9 cellular contexts compared by ENCODE assay signal in genomic region chr13:23159587-23160240, GRCh38. TPM values are rescaled to one million over a fixed set of nuclear protein-coding genes. Genes with fewer than 3 reads are reported as not detected.
DNase-seq lines count a peak whose midpoint lies in the region; ATAC-seq and TF ChIP-seq lines count a peak whose summit lies in the region.
"Had no signal": no experiment of that assay in that cellular context is flagged by ENCODE, and none has a peak within 500 bp of the region (broad histone marks: within the 10 kb centered on the region; RNA-seq: fewer than 3 reads in every experiment).

No MANE protein-coding gene starts in this region.

- DNase-seq in AG20443 (ENCODE audit: low spot score) (peak; percentile 40), MG63 (peak; percentile 69), foreskin keratinocyte (peak in 1 of 2 donors; percentile 17), osteoblast (ENCODE audit: insufficient read length, low spot score, missing footprints) (no peak), SW 1271 (lab: John Stamatoyannopoulos, UW) (no peak), NCI-H128 (lab: John Stamatoyannopoulos, UW; ENCODE audit: unreplicated experiment) (no peak), uterus (no peak)
- DNase-seq: left colon had no signal

- peak overlapping the region; percentile 58 for H3K4me2 ChIP-seq in osteoblast (ENCODE audit: insufficient read depth, low read length)

- H3K27ac ChIP-seq in foreskin keratinocyte (no peak overlapping the region), osteoblast (ENCODE audit: low read depth, low read length) (no peak overlapping the region), uterus (no peak overlapping the region)

- H3K36me3 ChIP-seq in MG63 (peaks cover 2% of the 10 kb centered on the region; the same call in 1 of the 2 replicates), osteoblast (ENCODE audit: insufficient read depth, low read length) (no peaks in the 10 kb centered on the region), uterus (no peaks in the 10 kb centered on the region)

- peak overlapping the region; percentile 61 for H3K4me3 ChIP-seq in MG63
- peak overlapping the region; percentile 45 for H3K4me3 ChIP-seq in osteoblast (ENCODE audit: insufficient read depth, low read length)
- H3K4me3 ChIP-seq in uterus, result peak overlapping the region in 1 of 2 donors; percentile 9

- H3K9me3 ChIP-seq in MG63, result no peaks in the 10 kb centered on the region; the same call in 1 of the 2 replicates
- no peaks in the 10 kb centered on the region for H3K9me3 ChIP-seq in osteoblast (ENCODE audit: low read depth, low read length)
- no peaks in the 10 kb centered on the region for H3K9me3 ChIP-seq in uterus

- peak overlapping the region; percentile 15 for H2AFZ ChIP-seq in osteoblast (ENCODE audit: low read length)

- no peaks in the 10 kb centered on the region for H3K4me1 ChIP-seq in foreskin keratinocyte
- H3K4me1 ChIP-seq in osteoblast (ENCODE audit: insufficient read depth, low read length), result no peaks in the 10 kb centered on the region
- no peaks in the 10 kb centered on the region for H3K4me1 ChIP-seq in uterus

- no peaks in the 10 kb centered on the region for H4K20me1 ChIP-seq in osteoblast (ENCODE audit: insufficient read depth, low read length)

- no peak for TF ChIP-seq CTCF in foreskin keratinocyte (conservative IDR thresholded peaks at IDR 0.05)
- TF ChIP-seq CTCF in osteoblast (IDR thresholded peaks at IDR 0.05; ENCODE audit: extremely low read depth, low read depth, low read length), result no peak
- no peak for TF ChIP-seq CTCF in uterus (IDR thresholded peaks at IDR 0.05)

- intact Hi-C loops in uterus (cut with DNase I; ENCODE audit: low total_unique reads), result no loop called here

- ATAC-seq in foreskin keratinocyte (peak; percentile 24), HG02759 (IDR thresholded peaks at IDR 0.05; ENCODE audit: unreplicated experiment) (no peak)
- ATAC-seq: left colon had no signal

- TF ChIP-seq POLR2A in uterus (IDR thresholded peaks at IDR 0.05), result no peak

- no peaks in the 10 kb centered on the region for H3K27me3 ChIP-seq in MG63
- H3K27me3 ChIP-seq in foreskin keratinocyte, result peaks cover 37% of the 10 kb centered on the region
- no peaks in the 10 kb centered on the region for H3K27me3 ChIP-seq in osteoblast (ENCODE audit: insufficient read depth, low read length)
- no peaks in the 10 kb centered on the region for H3K27me3 ChIP-seq in uterus

- H3K79me2 ChIP-seq in osteoblast (ENCODE audit: insufficient read depth, low read length), result no peaks in the 10 kb centered on the region

RNA-seq across cellular contexts. Expression of gene SGCG, which starts 21.1 kb away (rescaled TPM):
- 15.4 and 20.2 TPM in 2 replicates for total RNA-seq in MG63 (2014; rRNA removed; shearing (Covaris generic); ENCODE audit: low replicate concordance)
- total RNA-seq in foreskin keratinocyte, result not detected in 2 replicates
- not detected in 2 replicates for polyA plus RNA-seq in foreskin keratinocyte
- total RNA-seq in osteoblast, result 1.4 TPM in 1 of 2 replicates, not detected in the other
- 1 to 10 TPM in 1 of 4 donors, under 1 TPM in 1, not detected in 2; 0.88 to 2.8 TPM for total RNA-seq in uterus

Comparison
In these comparisons a context has a peak if more than half of its experiments do, and no peak if none do; other contexts are left out.
1. DNase-seq: peak in AG20443 (single experiment) and MG63 (single experiment); none in osteoblast (single experiment), SW 1271 (0 of 2), NCI-H128 (single experiment) and uterus (0 of 2).